Comparison of ENCODE assay signal across 3 cellular contexts in genomic region chr10:35203744-35204143, GRCh38.
TF ChIP-seq lines count a peak whose summit lies in the region.

No MANE protein-coding gene starts in this region.

TF ChIP-seq in IMR-90, 13 proteins besides CTCF, POLR2A, EP300 and RAD21:
- TF ChIP-seq RCOR1 (IDR thresholded peaks at IDR 0.05; ENCODE audit: insufficient replicate concordance, low read length) = no peak
- no peak for TF ChIP-seq MAZ (IDR thresholded peaks at IDR 0.05; ENCODE audit: borderline replicate concordance, low read depth, low read length)
- TF ChIP-seq ELK1 (IDR thresholded peaks at IDR 0.05; ENCODE audit: borderline replicate concordance, low read depth, low read length) = no peak
- TF ChIP-seq FOS (IDR thresholded peaks at IDR 0.05; ENCODE audit: low read depth, low read length) = no peak
- no peak for TF ChIP-seq MXI1 (IDR thresholded peaks at IDR 0.05; ENCODE audit: borderline replicate concordance, low read depth, low read length)
- TF ChIP-seq BHLHE40 (IDR thresholded peaks at IDR 0.05; ENCODE audit: low read depth, low read length) = no peak
- TF ChIP-seq MAFK (IDR thresholded peaks at IDR 0.05; ENCODE audit: low read depth, low read length) = no peak
- TF ChIP-seq CEBPB (IDR thresholded peaks at IDR 0.05; ENCODE audit: low read depth, low read length) = no peak
- no peak for TF ChIP-seq CHD1 (IDR thresholded peaks at IDR 0.05; ENCODE audit: low read depth, low read length)
- no peak for TF ChIP-seq NFE2L2 (IDR thresholded peaks at IDR 0.05; ENCODE audit: low read depth, low read length)
- no peak for TF ChIP-seq USF2 (IDR thresholded peaks at IDR 0.05; ENCODE audit: low read depth, low read length)
- no peak for TF ChIP-seq RFX5 (IDR thresholded peaks at IDR 0.05; ENCODE audit: low read depth, low read length)
- TF ChIP-seq SMC3 (IDR thresholded peaks at IDR 0.05; ENCODE audit: low read depth, low read length) = no peak

TF ChIP-seq in GM12878, 131 proteins besides CTCF, POLR2A, EP300 and RAD21:
- no peak for TF ChIP-seq CHD2 (IDR thresholded peaks at IDR 0.05; ENCODE audit: borderline replicate concordance, low read depth, low read length)
- TF ChIP-seq YBX1 (IDR thresholded peaks at IDR 0.05) = no peak

TF ChIP-seq in liver, 16 proteins besides CTCF, POLR2A, EP300 and RAD21:
- TF ChIP-seq FOXA2 (IDR thresholded peaks at IDR 0.05) = peak; percentile 20
- no peak for TF ChIP-seq JUND (IDR thresholded peaks at IDR 0.05)
- peak in 1 of 2 donors; percentile 51 for TF ChIP-seq RXRA (IDR thresholded peaks at IDR 0.05)
- peak; percentile 54 for TF ChIP-seq HNF4G (IDR thresholded peaks at IDR 0.05)
- no peak for TF ChIP-seq ATF3 (IDR thresholded peaks at IDR 0.05)
- no peak for TF ChIP-seq FOXA1 (IDR thresholded peaks at IDR 0.05)
- no peak for TF ChIP-seq GABPA (IDR thresholded peaks at IDR 0.05 in 1 of 2, conservative IDR thresholded peaks at IDR 0.05 in 1 of 2)
- peak; percentile 19 for TF ChIP-seq MAX (IDR thresholded peaks at IDR 0.05)
- peak; percentile 39 for TF ChIP-seq SP1 (IDR thresholded peaks at IDR 0.05)
- peak; percentile 25 for TF ChIP-seq YY1 (IDR thresholded peaks at IDR 0.05)
- no peak for TF ChIP-seq EGR1 (IDR thresholded peaks at IDR 0.05; ENCODE audit: low read depth in 2 of 2)
- TF ChIP-seq HNF4A (conservative IDR thresholded peaks at IDR 0.05) = peak; percentile 81 to 91
- TF ChIP-seq NR2F2 (IDR thresholded peaks at IDR 0.05) = no peak
